Comparison of ENCODE assay signal across 8 cellular contexts in genomic region chr5:98770911-98771322, GRCh38. TPM values are rescaled to one million over a fixed set of nuclear protein-coding genes. Genes with fewer than 3 reads are reported as not detected.
A peak's percentile ranks its signal among the peaks of the same experiment; 100 is the strongest.
DNase-seq lines count a peak whose midpoint lies in the region; ATAC-seq and TF ChIP-seq lines count a peak whose summit lies in the region.

No MANE protein-coding gene starts in this region.

- peaks cover 43% of the 10 kb centered on the region for H3K4me1 Mint-ChIP-seq in T-helper 1 cell treated with Interleukin-12 subunit alpha and Interleukin-12 subunit beta and Interleukin-4 antibody, amounts not matched to agents 30 μg/mL and 1 μg/mL, for 36 hours (ENCODE audit: low read depth)

- peaks cover 10% of the 10 kb centered on the region for H3K4me1 ChIP-seq in cardiac muscle cell (ENCODE audit: low read depth)

- H3K27ac ChIP-seq in cardiac muscle cell: no peak overlapping the region

- intact Hi-C loops in left ventricle myocardium superior (cut with micrococcal nuclease): no loop called here

- DNase-seq in cardiac muscle cell (ENCODE audit: low read depth in 1 of 2, low spot score in 1 of 2) (peak in 1 of 2 donors; percentile 50), left ventricle myocardium superior (no peak), fibroblast of villous mesenchyme (ENCODE audit: low read depth) (no peak), retinal pigment epithelial cell (ENCODE audit: low read depth) (no peak), GM19240 (ENCODE audit: insufficient read length, low spot score) (no peak), NCI-H1436 treated with DMSO at 0.1 percent for 48 hours (lab: John Stamatoyannopoulos, UW) (no peak)

- ATAC-seq in left ventricle myocardium superior (no peak), esophagus mucosa (no peak)

- peaks cover 29% of the 10 kb centered on the region for H3K27me3 ChIP-seq in cardiac muscle cell

- H3K4me3 ChIP-seq in cardiac muscle cell: peak overlapping the region; percentile 37
- H3K4me3 ChIP-seq in fibroblast of villous mesenchyme (ENCODE audit: low read depth, low read length): peak overlapping the region; percentile 78
- peak overlapping the region; percentile 76 for H3K4me3 ChIP-seq in retinal pigment epithelial cell (ENCODE audit: low read length)

- H3K9me3 ChIP-seq in cardiac muscle cell (ENCODE audit: low read depth): no peaks in the 10 kb centered on the region

- peaks cover 85% of the 10 kb centered on the region for H3K27me3 Mint-ChIP-seq in T-helper 1 cell treated with Interleukin-12 subunit alpha and Interleukin-12 subunit beta and Interleukin-4 antibody, amounts not matched to agents 30 μg/mL and 1 μg/mL, for 36 hours (ENCODE audit: low read depth)

- H3K27ac Mint-ChIP-seq in T-helper 1 cell treated with Interleukin-12 subunit alpha and Interleukin-12 subunit beta and Interleukin-4 antibody, amounts not matched to agents 30 μg/mL and 1 μg/mL, for 36 hours: no peak overlapping the region

- peak overlapping the region; percentile 89 for H3K4me3 Mint-ChIP-seq in T-helper 1 cell treated with Interleukin-12 subunit alpha and Interleukin-12 subunit beta and Interleukin-4 antibody, amounts not matched to agents 30 μg/mL and 1 μg/mL, for 36 hours

- H3K36me3 Mint-ChIP-seq in T-helper 1 cell treated with Interleukin-12 subunit alpha and Interleukin-12 subunit beta and Interleukin-4 antibody, amounts not matched to agents 30 μg/mL and 1 μg/mL, for 36 hours (ENCODE audit: low read depth): no peaks in the 10 kb centered on the region

- H3K9me3 Mint-ChIP-seq in T-helper 1 cell treated with Interleukin-12 subunit alpha and Interleukin-12 subunit beta and Interleukin-4 antibody, amounts not matched to agents 30 μg/mL and 1 μg/mL, for 36 hours: no peaks in the 10 kb centered on the region

- H3K36me3 ChIP-seq in cardiac muscle cell: no peaks in the 10 kb centered on the region

- no peak for TF ChIP-seq CTCF in cardiac muscle cell (IDR thresholded peaks at IDR 0.05; ENCODE audit: low read depth, low read length)
- TF ChIP-seq CTCF in fibroblast of villous mesenchyme (IDR thresholded peaks at IDR 0.05; ENCODE audit: insufficient read depth, low read depth, low read length): no peak
- TF ChIP-seq CTCF in retinal pigment epithelial cell (conservative IDR thresholded peaks at IDR 0.05; ENCODE audit: low read depth, low read length): no peak

RNA-seq across cellular contexts. Expression of gene RGMB, which starts 2.5 kb away (rescaled TPM):
- total RNA-seq in cardiac muscle cell: 15.6 and 18.4 TPM in 2 replicates
- polyA plus RNA-seq in cardiac muscle cell: 7.1 and 7.6 TPM in 2 replicates
- 14.3 TPM for total RNA-seq in left ventricle myocardium superior
- 94.1 and 101 TPM in 2 replicates for total RNA-seq in fibroblast of villous mesenchyme
- total RNA-seq in esophagus mucosa: 9.7 TPM
